Comparison of ENCODE assay signal across 19 cellular contexts in genomic region chr5:78404682-78405293, GRCh38. TPM values are rescaled to one million over a fixed set of nuclear protein-coding genes. Genes with fewer than 3 reads are reported as not detected.
DNase-seq lines count a peak whose midpoint lies in the region; ATAC-seq, FAIRE-seq and TF ChIP-seq lines count a peak whose summit lies in the region.
"Had no signal": no experiment of that assay in that cellular context is flagged by ENCODE, and none has a peak within 500 bp of the region (broad histone marks: within the 10 kb centered on the region; RNA-seq: fewer than 3 reads in every experiment).

No MANE protein-coding gene starts in this region.

- H3K4me1 Mint-ChIP-seq in activated CD8-positive, alpha-beta memory T cell treated with anti-CD3 and anti-CD28 coated beads, Interleukin-2, amount 10 ng/mL, durations not matched to agents 7 days and 5 days = peaks cover 25% of the 10 kb centered on the region
- peaks cover 46% of the 10 kb centered on the region for H3K4me1 Mint-ChIP-seq in memory B cell

- H3K36me3 ChIP-seq in KOPT-K1 (ENCODE audit: insufficient read depth, low read length) = no peaks in the 10 kb centered on the region
- H3K36me3 ChIP-seq: lower lobe of right lung, right lobe of liver had no signal

- TF ChIP-seq POLR2A in GM12892 (IDR thresholded peaks at IDR 0.05; ENCODE audit: low read depth, low read length) = no peak

- peak overlapping the region; percentile 11 for H3K27ac ChIP-seq in KOPT-K1 (ENCODE audit: low read depth, low read length, poor library complexity, severe bottlenecking)
- H3K27ac ChIP-seq: lower lobe of right lung, right lobe of liver, RWPE1 had no signal

- H3K9me3 Mint-ChIP-seq in activated CD8-positive, alpha-beta memory T cell treated with anti-CD3 and anti-CD28 coated beads, Interleukin-2, amount 10 ng/mL, durations not matched to agents 7 days and 5 days (ENCODE audit: low read depth) = peaks cover 9% of the 10 kb centered on the region
- peaks cover 1% of the 10 kb centered on the region for H3K9me3 Mint-ChIP-seq in memory B cell

- H3K27me3 Mint-ChIP-seq in activated CD8-positive, alpha-beta memory T cell treated with anti-CD3 and anti-CD28 coated beads, Interleukin-2, amount 10 ng/mL, durations not matched to agents 7 days and 5 days = no peaks in the 10 kb centered on the region
- no peaks in the 10 kb centered on the region for H3K27me3 Mint-ChIP-seq in memory B cell

- H3K9me3 ChIP-seq in KOPT-K1 (ENCODE audit: insufficient read depth, low read length, poor library complexity, severe bottlenecking) = no peaks in the 10 kb centered on the region
- H3K9me3 ChIP-seq: lower lobe of right lung, right lobe of liver had no signal

- FAIRE-seq in GM12892 (lab: Jason Lieb, UNC) = peak; percentile 84

- CTCF ChIA-PET in activated CD8-positive, alpha-beta memory T cell treated with anti-CD3 and anti-CD28 coated beads, Interleukin-2, amount 10 ng/mL, durations not matched to agents 7 days and 5 days (lab: Charles Lee) = no interaction called here

- no peak overlapping the region for H3K4me3 Mint-ChIP-seq in activated CD8-positive, alpha-beta memory T cell treated with anti-CD3 and anti-CD28 coated beads, Interleukin-2, amount 10 ng/mL, durations not matched to agents 7 days and 5 days
- H3K4me3 Mint-ChIP-seq in memory B cell = no peak overlapping the region

- no peak for ATAC-seq in activated CD8-positive, alpha-beta memory T cell treated with anti-CD3 and anti-CD28 coated beads, Interleukin-2, amount 10 ng/mL, durations not matched to agents 7 days and 5 days
- no peak for ATAC-seq in memory B cell (ENCODE audit: low read depth)
- ATAC-seq in GM21576 (IDR thresholded peaks at IDR 0.05; ENCODE audit: unreplicated experiment) = no peak
- no peak for ATAC-seq in HG03378 (IDR thresholded peaks at IDR 0.05; ENCODE audit: unreplicated experiment)
- ATAC-seq: SK-N-SH treated with all-trans-retinoic acid at 6 μM for 48 hours had no signal

- no peak for DNase-seq in activated CD8-positive, alpha-beta memory T cell treated with anti-CD3 and anti-CD28 coated beads, Interleukin-2, amount 10 ng/mL, durations not matched to agents 7 days and 5 days
- DNase-seq in activated CD8-positive, alpha-beta memory T cell treated with anti-CD3 and anti-CD28 coated beads, Interleukin-2, amount 50 U/mL, for 4 hours = no peak
- DNase-seq in GM12892 (ENCODE audit: insufficient read length) = no peak
- no peak for DNase-seq in memory B cell (ENCODE audit: low spot score in 2 of 2)
- no peak for DNase-seq in mesenteric fat pad (ENCODE audit: low spot score)
- DNase-seq: activated gamma-delta T cell, anterior cingulate cortex, caudate nucleus, H7, lower lobe of right lung, NCI-H1436, NCI-H524 treated with DMSO at 0.1 percent for 48 hours, right lobe of liver, T1000 had no signal

- H3K27ac Mint-ChIP-seq in activated CD8-positive, alpha-beta memory T cell treated with anti-CD3 and anti-CD28 coated beads, Interleukin-2, amount 10 ng/mL, durations not matched to agents 7 days and 5 days = peak overlapping the region; percentile 2
- peak overlapping the region; percentile 29 for H3K27ac Mint-ChIP-seq in memory B cell

- peaks cover 28% of the 10 kb centered on the region for H3K36me3 Mint-ChIP-seq in activated CD8-positive, alpha-beta memory T cell treated with anti-CD3 and anti-CD28 coated beads, Interleukin-2, amount 10 ng/mL, durations not matched to agents 7 days and 5 days
- peaks cover 15% of the 10 kb centered on the region for H3K36me3 Mint-ChIP-seq in memory B cell

RNA-seq across cellular contexts. Expression of gene SCAMP1, which starts 44.4 kb away (rescaled TPM):
- total RNA-seq in activated CD8-positive, alpha-beta memory T cell treated with anti-CD3 and anti-CD28 coated beads, Interleukin-2, amount 10 ng/mL, durations not matched to agents 7 days and 5 days = 10 to 100 TPM; 15.1 to 17.4 TPM
- polyA plus RNA-seq in GM12892 (2012; ENCODE audit: missing spikeins) = 7.4 TPM
- total RNA-seq in mesenteric fat pad = 33.8 TPM
